In the genomic region with DNA sequence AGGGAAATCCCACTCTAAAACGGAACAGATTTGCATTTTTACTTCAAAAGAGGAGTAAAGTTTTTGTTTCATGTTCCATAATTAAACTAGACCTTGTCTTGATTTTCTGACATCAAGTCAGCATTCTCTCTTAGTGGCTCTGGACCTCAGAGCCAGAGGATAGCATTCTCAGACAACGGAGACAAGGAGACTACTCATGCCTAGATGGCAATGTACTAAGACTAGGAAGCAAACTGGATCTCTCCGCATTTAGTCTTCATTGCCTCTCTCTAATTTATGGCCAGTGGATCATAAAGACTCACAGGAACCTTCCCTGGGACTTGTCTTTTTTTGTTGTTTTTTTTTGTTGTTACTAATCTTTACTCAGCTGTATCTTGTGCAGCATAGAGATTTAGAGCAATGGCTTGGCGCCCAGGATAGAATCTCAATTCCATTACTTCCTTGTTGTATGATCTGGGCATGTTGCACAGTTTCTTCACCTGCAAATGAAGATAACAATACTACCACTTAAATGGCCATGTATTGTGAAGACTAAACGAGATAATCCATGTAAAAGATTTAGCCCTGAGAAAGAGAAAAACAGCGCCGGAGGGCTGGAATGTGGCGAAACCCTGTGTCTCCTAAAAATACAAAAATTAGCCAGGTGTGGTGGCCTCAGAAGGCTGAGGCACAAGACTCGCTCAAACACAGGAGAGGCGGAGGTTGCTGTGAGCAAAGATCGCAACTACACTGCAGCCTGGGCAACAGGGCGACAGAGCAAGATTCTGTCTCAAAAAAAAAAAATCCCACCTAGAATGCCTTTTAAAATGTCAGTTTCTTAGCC, we compare ENCODE assay signal across 17 cellular contexts. TPM values are rescaled to one million over a fixed set of nuclear protein-coding genes. Genes with fewer than 3 reads are reported as not detected.
DNase-seq lines count a peak whose midpoint lies in the region; ATAC-seq, FAIRE-seq and TF ChIP-seq lines count a peak whose summit lies in the region.
"Had no signal": no experiment of that assay in that cellular context is flagged by ENCODE, and none has a peak within 500 bp of the region (broad histone marks: within the 10 kb centered on the region; RNA-seq: fewer than 3 reads in every experiment).

No MANE protein-coding gene starts in this region.

- H3K79me2 ChIP-seq in MM.1S (ENCODE audit: low read length), result no peaks in the 10 kb centered on the region
- peaks cover 10% of the 10 kb centered on the region for H3K79me2 ChIP-seq in K562 (ENCODE audit: control insufficient read depth, insufficient read depth, low read length)
- H3K79me2 ChIP-seq in trophoblast cell (ENCODE audit: control insufficient read depth, insufficient read depth, low read length, poor library complexity), result no peaks in the 10 kb centered on the region

- TF ChIP-seq POLR2A in K562 (conservative IDR thresholded peaks at IDR 0.05), result no peak

- H3K4me2 ChIP-seq in MM.1S (ENCODE audit: low read depth, low read length), result peak overlapping the region; percentile 52; the same call in 1 of the 2 replicates
- peak overlapping the region; percentile 56 for H3K4me2 ChIP-seq in K562 (ENCODE audit: insufficient read depth, low read length)
- no peak overlapping the region for H3K4me2 ChIP-seq in trophoblast cell (ENCODE audit: low read length)
- H3K4me2 ChIP-seq: BLaER1 had no signal

- no peaks in the 10 kb centered on the region for H3K9me1 ChIP-seq in K562 (ENCODE audit: control insufficient read depth, insufficient read depth, low read length)

- H3K9me2 ChIP-seq in MM.1S (replicated peaks; ENCODE audit: insufficient read depth, low read length), result no peaks in the 10 kb centered on the region

- no peak overlapping the region for H4K91ac ChIP-seq in trophoblast cell (ENCODE audit: low read depth, low read length)

- H3K27me3 ChIP-seq in MM.1S (replicated peaks; ENCODE audit: insufficient read depth, low read length) (no peaks in the 10 kb centered on the region), K562 (ENCODE audit: control insufficient read depth in 2 of 2, insufficient read depth in 2 of 2, low read length in 2 of 2) (no peaks in the 10 kb centered on the region), trophoblast cell (ENCODE audit: insufficient read depth, low read length) (no peaks in the 10 kb centered on the region)
- H3K27me3 ChIP-seq: BLaER1, MG63, neutrophil had no signal

- peaks cover 5% of the 10 kb centered on the region; the same call in 1 of the 2 replicates for H3K4me1 ChIP-seq in MM.1S (ENCODE audit: low read length)
- no peaks in the 10 kb centered on the region; a peak in 2 of 5 replicates for H3K4me1 ChIP-seq in K562 (replicated peaks in 1 of 2; ENCODE audit: control insufficient read depth in 2 of 2, insufficient read depth in 2 of 2, low read length in 2 of 2)
- H3K4me1 ChIP-seq in trophoblast cell (ENCODE audit: control insufficient read depth in 1 of 2, insufficient read depth in 2 of 2, low read length in 2 of 2), result no peaks in the 10 kb centered on the region

- no peaks in the 10 kb centered on the region for H4K20me1 ChIP-seq in MM.1S (ENCODE audit: insufficient read depth, low read length)
- no peaks in the 10 kb centered on the region for H4K20me1 ChIP-seq in K562 (replicated peaks; ENCODE audit: control insufficient read depth, insufficient read depth, low read length)
- H4K20me1 ChIP-seq: BLaER1 had no signal

- TF ChIP-seq RAD21 in K562 (CRISPR knock-in tag; conservative IDR thresholded peaks at IDR 0.05 in 1 of 2, IDR thresholded peaks at IDR 0.05 in 1 of 2), result no peak

- H3K18ac ChIP-seq in trophoblast cell (ENCODE audit: low read length), result no peak overlapping the region

- H3K27ac ChIP-seq in MM.1S (ENCODE audit: low read length) (peak overlapping the region; percentile 41; the same call in 1 of the 2 replicates), K562 (ENCODE audit: extremely low read depth, low read depth, low read length) (peak overlapping the region; percentile 42; the same call in 2 of the 3 replicates), trophoblast cell (ENCODE audit: low read depth, low read length) (no peak overlapping the region)
- H3K27ac ChIP-seq: BLaER1, neutrophil had no signal

- peaks cover 2% of the 10 kb centered on the region for H3K79me1 ChIP-seq in trophoblast cell (ENCODE audit: low read length)

- H2BK5ac ChIP-seq in trophoblast cell (ENCODE audit: low read depth, low read length, poor library complexity), result no peak overlapping the region

- H3K23ac ChIP-seq in trophoblast cell (ENCODE audit: low read length), result no peak overlapping the region

- H3F3A ChIP-seq in MM.1S (ENCODE audit: insufficient read depth, low read length), result peaks cover 10% of the 10 kb centered on the region

- no peaks in the 10 kb centered on the region for H3K36me3 ChIP-seq in MM.1S (replicated peaks; ENCODE audit: insufficient read depth, low read length)
- H3K36me3 ChIP-seq in K562 (ENCODE audit: control insufficient read depth, insufficient read depth, low read length), result no peaks in the 10 kb centered on the region
- no peaks in the 10 kb centered on the region for H3K36me3 ChIP-seq in trophoblast cell (ENCODE audit: control insufficient read depth in 1 of 2, insufficient read depth in 2 of 2, low read length in 2 of 2)
- H3K36me3 ChIP-seq: BLaER1, MG63, neutrophil had no signal

- POLR2A ChIA-PET in K562 (lab: Yijun Ruan, JAX), result interaction anchor here (0.6 to 0.9 kb wide), 6 partner anchors 11 to 119 kb away, joined by 3 to 5 read pairs (median 4); no protein-coding TSS in a partner anchor

- H4K8ac ChIP-seq in trophoblast cell (ENCODE audit: low read depth, low read length), result no peak overlapping the region

- no peak overlapping the region for H3K4ac ChIP-seq in trophoblast cell (ENCODE audit: low read depth, low read length)

- FAIRE-seq in K562 (lab: Jason Lieb, UNC), result peak; percentile 19

- BruUV-seq in K562 (replicated peaks; lab: Mats Ljungman, UMichigan), result no TSS peak

- H3K14ac ChIP-seq in trophoblast cell (ENCODE audit: low read length), result no peak overlapping the region

- CTCF ChIA-PET in K562 (lab: Yijun Ruan, JAX; ENCODE audit: low intra/inter-chr PET ratio), result no interaction called here

- H2AFZ ChIP-seq in MM.1S (ENCODE audit: low read length), result 0 out of 2 replicates have a peak overlapping the region, but pooled peaks have one; percentile 27
- peak overlapping the region; percentile 91 for H2AFZ ChIP-seq in K562 (ENCODE audit: low read depth, low read length)
- no peak overlapping the region for H2AFZ ChIP-seq in trophoblast cell (ENCODE audit: insufficient read depth, low read length, poor library complexity)

- TF ChIP-seq EP300 in K562 (IDR thresholded peaks at IDR 0.05; ENCODE audit: low read length), result no peak

- H2BK12ac ChIP-seq in trophoblast cell (ENCODE audit: low read length), result no peak overlapping the region

- ATAC-seq in GM18873 (IDR thresholded peaks at IDR 0.05; ENCODE audit: low FRiP score, unreplicated experiment), result peak; percentile 32
- peak; percentile 36 for ATAC-seq in K562
- ATAC-seq in HG03469 (IDR thresholded peaks at IDR 0.05; ENCODE audit: unreplicated experiment), result no peak
- ATAC-seq in activated CD4-positive, CD25-positive, alpha-beta regulatory T cell treated with anti-CD3 and anti-CD28 coated beads, Interleukin-2, amount 50 U/mL, for 24 hours, result no peak
- ATAC-seq in HG03196 (IDR thresholded peaks at IDR 0.05; ENCODE audit: unreplicated experiment), result no peak
- ATAC-seq: activated naive CD8-positive, alpha-beta T cell treated with anti-CD3 and anti-CD28 coated beads, Interleukin-2, amount 50 U/mL, for 24 hours; stimulated activated naive B cell treated with anti-CD40 and anti-IgM and Interleukin-4, amounts not matched to agents 10 μg/mL and 1 μg/mL and 100 μg/mL, for 72 hours had no signal

- H2BK120ac ChIP-seq in trophoblast cell (ENCODE audit: insufficient read depth, low read length, poor library complexity), result no peak overlapping the region

- in situ Hi-C loops in K562 (cut with MboI), result loop anchor here (10.0 kb wide), 2 partner anchors 255 to 315 kb away; no protein-coding TSS in a partner anchor

- H3K4me3 ChIP-seq in MM.1S (ENCODE audit: low read length), result no peak overlapping the region; the same call in 1 of the 2 replicates
- no peak overlapping the region for H3K4me3 ChIP-seq in K562
- no peak overlapping the region for H3K4me3 ChIP-seq in trophoblast cell (ENCODE audit: low read depth, low read length)
- H3K4me3 ChIP-seq: BLaER1, MG63 had no signal

- no peak overlapping the region for H2AK5ac ChIP-seq in trophoblast cell (ENCODE audit: low read length)

- H3K9ac ChIP-seq in MM.1S (ENCODE audit: low read length), result no peak overlapping the region
- H3K9ac ChIP-seq in K562 (ENCODE audit: insufficient read depth in 1 of 2, low read depth in 2 of 2, low read length in 2 of 2), result peak overlapping the region; percentile 56 to 64; a peak in 3 of 4 replicates
- no peak overlapping the region for H3K9ac ChIP-seq in trophoblast cell (ENCODE audit: low read length)
- H3K9ac ChIP-seq: BLaER1 had no signal

- H3K9me3 ChIP-seq in MM.1S (replicated peaks; ENCODE audit: insufficient read depth, low read length) (no peaks in the 10 kb centered on the region), K562 (replicated peaks; ENCODE audit: control insufficient read depth, insufficient read depth, low read depth, low read length) (no peaks in the 10 kb centered on the region), trophoblast cell (ENCODE audit: insufficient read depth, low read depth, low read length) (no peaks in the 10 kb centered on the region)
- H3K9me3 ChIP-seq: BLaER1, MG63, neutrophil had no signal

- H4K12ac ChIP-seq in trophoblast cell (ENCODE audit: low read depth, low read length), result no peak overlapping the region

- WGBS in K562 (ENCODE audit: insufficient coverage, low coverage, missing lambda C conversion rate), result 36% methylated on average over 12 of the region's 12 CpGs
- WGBS in trophoblast cell (ENCODE audit: extremely low coverage, insufficient coverage, insufficient read length), result no CpG with 5 or more reads among the region's 12 CpGs

- TF ChIP-seq CTCF in MM.1S (IDR thresholded peaks at IDR 0.05; ENCODE audit: low read length), result no peak
- TF ChIP-seq CTCF in K562 (IDR thresholded peaks at IDR 0.05 in 2 of 3, conservative IDR thresholded peaks at IDR 0.05 in 1 of 3; ENCODE audit: insufficient read depth in 2 of 3, low read depth in 1 of 3, low read length in 3 of 3), result no peak

- peak; percentile 15 for DNase-seq in MM.1S
- peak in 2 of 4 experiments; percentile 15 to 23 for DNase-seq in K562 (ENCODE audit: extremely low read depth in 1 of 4, low spot score in 3 of 4)
- peak; percentile 71 to 90 for DNase-seq in trophoblast cell
- DNase-seq in NCI-H2107 treated with DMSO at 0.1 percent for 48 hours (lab: John Stamatoyannopoulos, UW; ENCODE audit: unreplicated experiment), result no peak
- DNase-seq: activated CD4-positive, alpha-beta memory T cell treated with anti-CD3 and anti-CD28 coated beads, Interleukin-2, amount 10 ng/mL, durations not matched to agents 7 days and 5 days; activated naive CD8-positive, alpha-beta T cell treated with anti-CD3 and anti-CD28 coated beads, Interleukin-2, amount 50 U/mL, for 24 hours; caudate nucleus; foreskin melanocyte; MG63; NCI-H2107; stimulated activated naive B cell treated with anti-CD40 and anti-IgM and Interleukin-4, amounts not matched to agents 10 μg/mL and 1 μg/mL and 100 μg/mL, for 72 hours had no signal

- intact Hi-C loops in K562 (cut with micrococcal nuclease), result loop anchor here (5.0 kb wide), 1 partner anchor 257 kb away; no protein-coding TSS in a partner anchor

RNA-seq across cellular contexts. Expression of gene GEMIN2, which starts 4.0 kb away (rescaled TPM):
- total RNA-seq in K562 (2011; cell fraction: chromatin; rRNA removed; ENCODE audit: low replicate concordance), result 17.5 and 21.8 TPM in 2 replicates
- total RNA-seq in K562 (2011; cell fraction: nucleolus; rRNA removed), result 12.4 and 15.2 TPM in 2 replicates
- 23.8 and 24.3 TPM in 2 replicates for total RNA-seq in K562 (2011; cell fraction: nucleoplasm; rRNA removed)
- total RNA-seq in K562 (2014; rRNA removed) (43.0 and 64.0 TPM in 2 replicates), K562 (2014; rRNA removed; fragmentation: Illumina TruSeq; extraction: Trizol) (31.3 and 35.3 TPM in 2 replicates), K562 (2015; rRNA removed; fragmentation: Illumina TruSeq; extraction: Trizol) (32.0 and 33.1 TPM in 2 replicates), K562 (2021) (23.0 and 28.2 TPM in 2 replicates)
- polyA plus RNA-seq in K562 (2011; rRNA removed) (36.5 and 45.4 TPM in 2 replicates), K562 (2014; fragmentation: Illumina TruSeq; extraction: Trizol) (37.8 and 45.5 TPM in 2 replicates), K562 (2014; fragmentation: Nextera tagmentation; extraction: Ambion mirVana) (10 to 100 TPM; 54.5 to 60.8 TPM), K562 (2014; rRNA removed) (51.4 and 87.6 TPM in 2 replicates)
- 17.2 and 27.9 TPM in 2 replicates for polyA plus RNA-seq in K562 (2011; cell fraction: cytosol; rRNA removed)
- polyA plus RNA-seq in K562 (2011; cell fraction: nucleus; rRNA removed), result 12.1 and 16.3 TPM in 2 replicates
- polyA plus RNA-seq in K562 (2012), result 13.5 and 23.1 TPM in 2 replicates
- polyA minus RNA-seq in K562 (2011; rRNA and poly(A)+ RNA removed), result 24.7 and 33.0 TPM in 2 replicates
- 5.7 and 10.6 TPM in 2 replicates for polyA minus RNA-seq in K562 (2011; cell fraction: cytosol; rRNA and poly(A)+ RNA removed)
- 14.3 and 15.0 TPM in 2 replicates for polyA minus RNA-seq in K562 (2011; cell fraction: nucleus; rRNA and poly(A)+ RNA removed)
- polyA plus RNA-seq in trophoblast cell (2013), result 7.2 and 8.5 TPM in 2 replicates

RNA-seq across cellular contexts. Expression of gene SEC23A, which starts 7.1 kb away (rescaled TPM):
- 69.9 and 111 TPM in 2 replicates for total RNA-seq in K562 (2011; cell fraction: chromatin; rRNA removed; ENCODE audit: low replicate concordance)
- total RNA-seq in K562 (2011; cell fraction: nucleolus; rRNA removed), result 28.9 and 35.0 TPM in 2 replicates
- 55.6 and 66.9 TPM in 2 replicates for total RNA-seq in K562 (2011; cell fraction: nucleoplasm; rRNA removed)
- total RNA-seq in K562 (2014; rRNA removed) (14.5 and 18.2 TPM in 2 replicates), K562 (2014; rRNA removed; fragmentation: Illumina TruSeq; extraction: Trizol) (21.9 and 22.9 TPM in 2 replicates), K562 (2015; rRNA removed; fragmentation: Illumina TruSeq; extraction: Trizol) (21.6 and 27.6 TPM in 2 replicates), K562 (2021) (16.4 and 19.6 TPM in 2 replicates)
- polyA plus RNA-seq in K562 (2011; rRNA removed) (43.9 and 47.0 TPM in 2 replicates), K562 (2014; fragmentation: Illumina TruSeq; extraction: Trizol) (12.8 and 14.1 TPM in 2 replicates), K562 (2014; fragmentation: Nextera tagmentation; extraction: Ambion mirVana) (1 to 10 TPM; 5.5 to 6.4 TPM), K562 (2014; rRNA removed) (8.8 and 8.9 TPM in 2 replicates)
- 14.3 and 30.4 TPM in 2 replicates for polyA plus RNA-seq in K562 (2011; cell fraction: cytosol; rRNA removed)
- 17.2 and 29.6 TPM in 2 replicates for polyA plus RNA-seq in K562 (2011; cell fraction: nucleus; rRNA removed)
- polyA plus RNA-seq in K562 (2012), result 15.5 and 16.1 TPM in 2 replicates
- 88.7 and 119 TPM in 2 replicates for polyA minus RNA-seq in K562 (2011; rRNA and poly(A)+ RNA removed)
- 33.6 and 40.3 TPM in 2 replicates for polyA minus RNA-seq in K562 (2011; cell fraction: cytosol; rRNA and poly(A)+ RNA removed)
- polyA minus RNA-seq in K562 (2011; cell fraction: nucleus; rRNA and poly(A)+ RNA removed), result 22.8 and 62.6 TPM in 2 replicates
- polyA plus RNA-seq in trophoblast cell (2013), result 90.9 and 91.1 TPM in 2 replicates

Comparison
In these comparisons a context has a peak if more than half of its experiments do, and no peak if none do; other contexts are left out.
1. ATAC-seq: peak in GM18873 (single experiment) and K562 (single experiment); none in HG03469 (single experiment), activated CD4-positive, CD25-positive, alpha-beta regulatory T cell treated with anti-CD3 and anti-CD28 coated beads, Interleukin-2, amount 50 U/mL, for 24 hours (0 of 2) and HG03196 (single experiment).
2. H3K9ac ChIP-seq: peak in K562 (2 of 2); none in MM.1S (single experiment) and trophoblast cell (single experiment).